ENCODE assay signal across 1 cellular context in the genomic region with DNA sequence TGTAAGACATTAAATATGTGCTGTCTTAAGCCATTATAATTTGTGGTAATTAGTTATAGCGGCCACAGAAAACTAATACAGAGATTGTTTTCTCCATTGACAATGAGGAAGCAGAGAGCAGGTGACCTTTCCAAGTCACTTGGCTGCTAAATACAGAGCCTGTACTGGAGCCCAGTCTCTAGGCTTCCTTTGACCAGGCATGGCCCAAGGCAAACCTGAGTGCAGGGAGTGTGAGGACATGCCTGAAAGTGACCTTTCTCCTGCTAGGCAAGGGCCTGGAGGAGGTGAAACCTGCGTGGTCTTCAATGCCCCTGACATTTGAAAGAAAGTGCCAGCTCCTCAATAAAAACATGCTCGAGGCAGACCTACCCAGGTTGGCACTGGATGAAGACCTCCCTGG.
TF ChIP-seq lines count a peak whose summit lies in the region.

No MANE protein-coding gene starts in this region.

TF ChIP-seq in IMR-90, 13 proteins besides CTCF, POLR2A, EP300 and RAD21 (continued from another document):
- TF ChIP-seq USF2 (IDR thresholded peaks at IDR 0.05; ENCODE audit: low read depth, low read length) = no peak
- no peak for TF ChIP-seq FOS (IDR thresholded peaks at IDR 0.05; ENCODE audit: low read depth, low read length)
- no peak for TF ChIP-seq SMC3 (IDR thresholded peaks at IDR 0.05; ENCODE audit: low read depth, low read length)
- TF ChIP-seq RFX5 (IDR thresholded peaks at IDR 0.05; ENCODE audit: low read depth, low read length) = no peak
- no peak for TF ChIP-seq NFE2L2 (IDR thresholded peaks at IDR 0.05; ENCODE audit: low read depth, low read length)
- TF ChIP-seq, protein P1, sequence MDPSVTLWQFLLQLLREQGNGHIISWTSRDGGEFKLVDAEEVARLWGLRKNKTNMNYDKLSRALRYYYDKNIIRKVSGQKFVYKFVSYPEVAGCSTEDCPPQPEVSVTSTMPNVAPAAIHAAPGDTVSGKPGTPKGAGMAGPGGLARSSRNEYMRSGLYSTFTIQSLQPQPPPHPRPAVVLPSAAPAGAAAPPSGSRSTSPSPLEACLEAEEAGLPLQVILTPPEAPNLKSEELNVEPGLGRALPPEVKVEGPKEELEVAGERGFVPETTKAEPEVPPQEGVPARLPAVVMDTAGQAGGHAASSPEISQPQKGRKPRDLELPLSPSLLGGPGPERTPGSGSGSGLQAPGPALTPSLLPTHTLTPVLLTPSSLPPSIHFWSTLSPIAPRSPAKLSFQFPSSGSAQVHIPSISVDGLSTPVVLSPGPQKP (IDR thresholded peaks at IDR 0.05; ENCODE audit: borderline replicate concordance, low read depth, low read length) = no peak
- TF ChIP-seq MXI1 (IDR thresholded peaks at IDR 0.05; ENCODE audit: borderline replicate concordance, low read depth, low read length) = no peak
TF ChIP-seq in IMR-90: peak in this region for 0.
